10 cellular contexts compared by ENCODE assay signal in genomic region chr4:114600066-114600552, GRCh38. TPM values are rescaled to one million over a fixed set of nuclear protein-coding genes. Genes with fewer than 3 reads are reported as not detected.
DNase-seq lines count a peak whose midpoint lies in the region; ATAC-seq, FAIRE-seq and TF ChIP-seq lines count a peak whose summit lies in the region.
"Had no signal": no experiment of that assay in that cellular context is flagged by ENCODE, and none has a peak within 500 bp of the region (broad histone marks: within the 10 kb centered on the region; RNA-seq: fewer than 3 reads in every experiment).

No MANE protein-coding gene starts in this region.

- H3F3A ChIP-seq in neural cell (ENCODE audit: insufficient read depth, low read length, poor library complexity, severe bottlenecking), result no peaks in the 10 kb centered on the region

- H3K4me3 ChIP-seq in Caco-2 (ENCODE audit: low read depth, low read length), result peak overlapping the region; percentile 77
- H3K4me3 ChIP-seq in colonic mucosa, result peak overlapping the region; percentile 56
- H3K4me3 ChIP-seq in neural cell (ENCODE audit: low read length), result peak overlapping the region; percentile 81

- no peaks in the 10 kb centered on the region for H3K9me3 Mint-ChIP-seq in Caco-2 (ENCODE audit: unreplicated experiment)

- no peak for DNase-seq in Caco-2
- peak; percentile 60 for DNase-seq in NAMALWA (ENCODE audit: low spot score)
- no peak for DNase-seq in colonic mucosa
- DNase-seq in GM20000 (ENCODE audit: low spot score), result no peak
- no peak for DNase-seq in RCC 7860 (ENCODE audit: low spot score)
- DNase-seq: central memory CD4-positive, alpha-beta T cell had no signal

- no peak for TF ChIP-seq RAD21 in neural cell (conservative IDR thresholded peaks at IDR 0.05)

- no peak for TF ChIP-seq EP300 in neural cell (conservative IDR thresholded peaks at IDR 0.05; ENCODE audit: poor library complexity, severe bottlenecking)

- peak overlapping the region; percentile 90 for H3K4me2 ChIP-seq in neural cell (ENCODE audit: low read length)

- no peaks in the 10 kb centered on the region for H3K27me3 ChIP-seq in Caco-2 (replicated peaks; ENCODE audit: control insufficient read depth, insufficient read depth, low read length)
- H3K27me3 ChIP-seq in colonic mucosa, result no peaks in the 10 kb centered on the region
- H3K27me3 ChIP-seq in neural cell (ENCODE audit: insufficient read depth, low read depth, low read length), result peaks cover 28% of the 10 kb centered on the region

- no peak for TF ChIP-seq CTCF in Caco-2 (IDR thresholded peaks at IDR 0.05; ENCODE audit: insufficient read depth in 1 of 2, low read depth in 1 of 2, low read length in 1 of 2, severe bottlenecking in 1 of 2, unreplicated experiment in 1 of 2)
- no peak for TF ChIP-seq CTCF in colonic mucosa (IDR thresholded peaks at IDR 0.05)
- no peak for TF ChIP-seq CTCF in neural cell (IDR thresholded peaks at IDR 0.05; ENCODE audit: poor library complexity, severe bottlenecking)
- TF ChIP-seq CTCF in GM20000 (IDR thresholded peaks at IDR 0.05; ENCODE audit: extremely low read depth, missing control alignments), result no peak

- H3K79me2 ChIP-seq in neural cell (replicated peaks; ENCODE audit: insufficient read depth, low read length), result no peaks in the 10 kb centered on the region

- no TSS peak for BruUV-seq in Caco-2 (replicated peaks; lab: Mats Ljungman, UMichigan)

- H3K4me3 Mint-ChIP-seq in Caco-2 (ENCODE audit: unreplicated experiment), result peak overlapping the region; percentile 96

- peak overlapping the region; percentile 52 for H3K27ac Mint-ChIP-seq in Caco-2 (ENCODE audit: unreplicated experiment)

- H3K9ac ChIP-seq in colonic mucosa (ENCODE audit: low read depth in 2 of 2, low read length in 2 of 2), result peak overlapping the region; percentile 66 to 90
- no peak overlapping the region for H3K9ac ChIP-seq in neural cell (ENCODE audit: low read length)

- H3K27me3 Mint-ChIP-seq in Caco-2 (ENCODE audit: insufficient read depth, unreplicated experiment), result peaks cover 4% of the 10 kb centered on the region

- no peaks in the 10 kb centered on the region for H3K9me2 ChIP-seq in neural cell (ENCODE audit: insufficient read depth, low read length)

- H3K36me3 ChIP-seq in Caco-2 (ENCODE audit: control insufficient read depth, insufficient read depth, low read length) (no peaks in the 10 kb centered on the region), colonic mucosa (no peaks in the 10 kb centered on the region), neural cell (ENCODE audit: insufficient read depth, low read length) (no peaks in the 10 kb centered on the region)

- H2AFZ ChIP-seq in neural cell (ENCODE audit: low read depth, low read length), result no peak overlapping the region

- POLR2A ChIA-PET in Caco-2 (lab: Charles Lee), result no interaction called here

- peak overlapping the region; percentile 90 for H3K27ac ChIP-seq in colonic mucosa
- no peak overlapping the region for H3K27ac ChIP-seq in neural cell (ENCODE audit: low read length)

- H3K9me3 ChIP-seq in Caco-2 (no peaks in the 10 kb centered on the region), colonic mucosa (no peaks in the 10 kb centered on the region), neural cell (ENCODE audit: low read length) (no peaks in the 10 kb centered on the region)

- CTCF ChIA-PET in Caco-2 (lab: Charles Lee), result no interaction called here

- no peaks in the 10 kb centered on the region for H4K20me1 ChIP-seq in neural cell (ENCODE audit: insufficient read depth)

- H3K4me1 ChIP-seq in Caco-2 (0 out of 2 replicates have a peak, but pooled peaks cover 3% of the 10 kb centered on the region), colonic mucosa (peaks cover under 1% of the 10 kb centered on the region)

- intact Hi-C loops in Caco-2 (cut with micrococcal nuclease; ENCODE audit: unreplicated experiment), result no loop called here
- intact Hi-C loops in colonic mucosa (cut with DNase I), result no loop called here

- ATAC-seq in HG02852 (IDR thresholded peaks at IDR 0.05; ENCODE audit: unreplicated experiment) (no peak), GM21529 (IDR thresholded peaks at IDR 0.05; ENCODE audit: unreplicated experiment) (no peak)

- no peaks in the 10 kb centered on the region for H3K36me3 Mint-ChIP-seq in Caco-2 (ENCODE audit: insufficient read depth, unreplicated experiment)

- no peak for FAIRE-seq in RCC 7860 (lab: Jason Lieb, UNC)
- FAIRE-seq: TTC549 had no signal

- peaks cover 8% of the 10 kb centered on the region for H3K4me1 Mint-ChIP-seq in Caco-2 (ENCODE audit: low read depth, unreplicated experiment)

TF ChIP-seq in neural cell, 6 proteins besides CTCF, POLR2A, EP300 and RAD21:
- TF ChIP-seq TAF1 (IDR thresholded peaks at IDR 0.05; ENCODE audit: low read depth) (no peak), EZH2 (IDR thresholded peaks at IDR 0.05; ENCODE audit: borderline replicate concordance, insufficient read depth, low read length, poor library complexity, severe bottlenecking) (no peak), POLR2AphosphoS5 (IDR thresholded peaks at IDR 0.05) (no peak)

RNA-seq across cellular contexts. Expression of gene UGT8, which starts 1.5 kb away (rescaled TPM):
- total RNA-seq in Caco-2 (2022), result 11.9 and 14.8 TPM in 2 replicates
- total RNA-seq in colonic mucosa, result 10 to 100 TPM; 42.8 to 54.0 TPM
- polyA plus RNA-seq in neural cell, result 0.42 and 0.73 TPM in 2 replicates
- 0.93 and 1.2 TPM in 2 replicates for polyA minus RNA-seq in neural cell
